In the genomic region with DNA sequence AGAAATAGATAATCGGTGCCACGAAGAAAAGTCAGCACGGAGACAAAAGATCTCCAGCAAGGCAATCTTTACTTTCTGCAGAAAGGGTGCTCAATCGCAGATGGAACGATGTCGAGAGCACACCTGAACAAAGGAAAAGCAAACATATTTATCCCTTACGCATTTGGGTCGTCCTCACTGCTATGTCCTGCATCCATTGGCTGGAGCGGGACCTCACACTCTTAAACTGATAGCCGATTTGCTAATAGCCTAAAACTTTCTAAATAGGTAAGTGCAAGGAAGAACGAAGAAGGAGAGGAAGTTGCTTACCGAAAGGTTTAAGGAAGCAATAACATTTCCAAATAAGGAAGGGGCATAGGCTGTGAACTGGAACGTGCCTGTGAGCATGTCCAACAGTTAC, we compare ENCODE assay signal across 2 cellular contexts.
TF ChIP-seq lines count a peak whose summit lies in the region.

No MANE protein-coding gene starts in this region.

TF ChIP-seq in K562, 482 proteins besides CTCF, POLR2A, EP300 and RAD21:
- TF ChIP-seq, protein P1, sequence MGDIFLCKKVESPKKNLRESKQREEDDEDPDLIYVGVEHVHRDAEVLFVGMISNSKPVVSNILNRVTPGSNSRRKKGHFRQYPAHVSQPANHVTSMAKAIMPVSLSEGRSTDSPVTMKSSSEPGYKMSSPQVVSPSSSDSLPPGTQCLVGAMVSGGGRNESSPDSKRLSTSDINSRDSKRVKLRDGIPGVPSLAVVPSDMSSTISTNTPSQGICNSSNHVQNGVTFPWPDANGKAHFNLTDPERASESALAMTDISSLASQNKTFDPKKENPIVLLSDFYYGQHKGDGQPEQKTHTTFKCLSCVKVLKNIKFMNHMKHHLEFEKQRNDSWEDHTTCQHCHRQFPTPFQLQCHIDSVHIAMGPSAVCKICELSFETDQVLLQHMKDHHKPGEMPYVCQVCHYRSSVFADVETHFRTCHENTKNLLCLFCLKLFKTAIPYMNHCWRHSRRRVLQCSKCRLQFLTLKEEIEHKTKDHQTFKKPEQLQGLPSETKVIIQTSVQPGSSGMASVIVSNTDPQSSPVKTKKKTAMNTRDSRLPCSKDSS (IDR thresholded peaks at IDR 0.05; ENCODE audit: low read depth, partially characterized antibody), result peak; percentile 79
- TF ChIP-seq HMG20A (CRISPR knock-in tag; conservative IDR thresholded peaks at IDR 0.05), result no peak
- TF ChIP-seq CBX3 (IDR thresholded peaks at IDR 0.05; ENCODE audit: borderline replicate concordance in 1 of 2, low read length in 2 of 2), result peak in 1 of 2 experiments; percentile 85; a peak in 1 of 3 replicates
TF ChIP-seq in K562: peak in this region for 2.

TF ChIP-seq in neural cell, 6 proteins besides CTCF, POLR2A, EP300 and RAD21:
- TF ChIP-seq, protein P2, sequence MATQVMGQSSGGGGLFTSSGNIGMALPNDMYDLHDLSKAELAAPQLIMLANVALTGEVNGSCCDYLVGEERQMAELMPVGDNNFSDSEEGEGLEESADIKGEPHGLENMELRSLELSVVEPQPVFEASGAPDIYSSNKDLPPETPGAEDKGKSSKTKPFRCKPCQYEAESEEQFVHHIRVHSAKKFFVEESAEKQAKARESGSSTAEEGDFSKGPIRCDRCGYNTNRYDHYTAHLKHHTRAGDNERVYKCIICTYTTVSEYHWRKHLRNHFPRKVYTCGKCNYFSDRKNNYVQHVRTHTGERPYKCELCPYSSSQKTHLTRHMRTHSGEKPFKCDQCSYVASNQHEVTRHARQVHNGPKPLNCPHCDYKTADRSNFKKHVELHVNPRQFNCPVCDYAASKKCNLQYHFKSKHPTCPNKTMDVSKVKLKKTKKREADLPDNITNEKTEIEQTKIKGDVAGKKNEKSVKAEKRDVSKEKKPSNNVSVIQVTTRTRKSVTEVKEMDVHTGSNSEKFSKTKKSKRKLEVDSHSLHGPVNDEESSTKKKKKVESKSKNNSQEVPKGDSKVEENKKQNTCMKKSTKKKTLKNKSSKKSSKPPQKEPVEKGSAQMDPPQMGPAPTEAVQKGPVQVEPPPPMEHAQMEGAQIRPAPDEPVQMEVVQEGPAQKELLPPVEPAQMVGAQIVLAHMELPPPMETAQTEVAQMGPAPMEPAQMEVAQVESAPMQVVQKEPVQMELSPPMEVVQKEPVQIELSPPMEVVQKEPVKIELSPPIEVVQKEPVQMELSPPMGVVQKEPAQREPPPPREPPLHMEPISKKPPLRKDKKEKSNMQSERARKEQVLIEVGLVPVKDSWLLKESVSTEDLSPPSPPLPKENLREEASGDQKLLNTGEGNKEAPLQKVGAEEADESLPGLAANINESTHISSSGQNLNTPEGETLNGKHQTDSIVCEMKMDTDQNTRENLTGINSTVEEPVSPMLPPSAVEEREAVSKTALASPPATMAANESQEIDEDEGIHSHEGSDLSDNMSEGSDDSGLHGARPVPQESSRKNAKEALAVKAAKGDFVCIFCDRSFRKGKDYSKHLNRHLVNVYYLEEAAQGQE (IDR thresholded peaks at IDR 0.05; ENCODE audit: borderline replicate concordance), result no peak
- TF ChIP-seq POLR2AphosphoS5 (IDR thresholded peaks at IDR 0.05) (no peak), EZH2 (IDR thresholded peaks at IDR 0.05; ENCODE audit: borderline replicate concordance, insufficient read depth, low read length, poor library complexity, severe bottlenecking) (no peak), MXI1 (conservative IDR thresholded peaks at IDR 0.05; ENCODE audit: poor library complexity, severe bottlenecking) (no peak), TAF1 (IDR thresholded peaks at IDR 0.05; ENCODE audit: low read depth) (no peak), SMC3 (conservative IDR thresholded peaks at IDR 0.05; ENCODE audit: poor library complexity) (no peak)
TF ChIP-seq in neural cell: peak in this region for 0.
